Comparison of ENCODE assay signal across 1 cellular context in genomic region chr11:66344550-66345315, GRCh38.
A peak's percentile ranks its signal among the peaks of the same experiment; 100 is the strongest.
TF ChIP-seq lines count a peak whose summit lies in the region.

TSS of gene BRMS1 (minus strand) at chr11:66345104. CDS start at chr11:66342234, 2,870 bp downstream.

TF ChIP-seq in GM12878, 131 proteins besides CTCF, POLR2A, EP300 and RAD21 (continued from another document and continues in another):
- TF ChIP-seq NKRF (conservative IDR thresholded peaks at IDR 0.05) (peak; percentile 96), SIX5 (IDR thresholded peaks at IDR 0.05; ENCODE audit: low read depth, low read length, severe bottlenecking) (peak; percentile 62), ATF7 (IDR thresholded peaks at IDR 0.05; ENCODE audit: low read depth) (no peak), STAT1 (conservative IDR thresholded peaks at IDR 0.05) (0 out of 2 replicates have a peak, but pooled peaks have one; percentile 33), CEBPB (IDR thresholded peaks at IDR 0.05; ENCODE audit: borderline replicate concordance in 1 of 2, low read depth in 2 of 2, low read length in 2 of 2) (no peak), YY1 (IDR thresholded peaks at IDR 0.05; ENCODE audit: low read depth, low read length) (peak; percentile 88), IKZF1 (conservative IDR thresholded peaks at IDR 0.05) (peak; percentile 74), BRCA1 (IDR thresholded peaks at IDR 0.05; ENCODE audit: low read depth, low read length) (no peak), ATF3 (IDR thresholded peaks at IDR 0.05; ENCODE audit: borderline replicate concordance, extremely low read depth, low read depth, low read length) (peak; percentile 93), BHLHE40 (IDR thresholded peaks at IDR 0.05; ENCODE audit: borderline replicate concordance in 1 of 2, low read depth in 2 of 2, low read length in 1 of 2) (peak; percentile 8 to 34; a peak in 2 of 4 replicates), ZNF274 (IDR thresholded peaks at IDR 0.05; ENCODE audit: insufficient read depth, insufficient read length) (no peak), GABPA (IDR thresholded peaks at IDR 0.05; ENCODE audit: low read depth) (no peak), BMI1 (IDR thresholded peaks at IDR 0.05; ENCODE audit: borderline replicate concordance) (peak; percentile 90), BCLAF1 (IDR thresholded peaks at IDR 0.05) (no peak), BCL3 (IDR thresholded peaks at IDR 0.05; ENCODE audit: borderline replicate concordance, insufficient read depth, low read depth, low read length, poor library complexity, severe bottlenecking) (no peak), USF2 (IDR thresholded peaks at IDR 0.05; ENCODE audit: borderline replicate concordance, low read depth, low read length) (no peak), RCOR1 (conservative IDR thresholded peaks at IDR 0.05; ENCODE audit: low read depth, low read length) (no peak), MYC (IDR thresholded peaks at IDR 0.05; ENCODE audit: insufficient read depth, insufficient read length, insufficient replicate concordance, low read length, severe bottlenecking) (no peak), EED (IDR thresholded peaks at IDR 0.05; ENCODE audit: low read depth) (no peak), E4F1 (IDR thresholded peaks at IDR 0.05; ENCODE audit: borderline replicate concordance, partially characterized antibody) (peak; percentile 81), NFXL1 (IDR thresholded peaks at IDR 0.05; ENCODE audit: borderline replicate concordance) (no peak), CBX5 (IDR thresholded peaks at IDR 0.05; ENCODE audit: low read depth) (no peak), PML (IDR thresholded peaks at IDR 0.05; ENCODE audit: low read length) (peak; percentile 83; the same call in 1 of the 2 replicates), TAF1 (IDR thresholded peaks at IDR 0.05; ENCODE audit: borderline replicate concordance, low read depth, low read length) (peak; percentile 54; the same call in 1 of the 2 replicates), ZNF24 (IDR thresholded peaks at IDR 0.05) (no peak), SREBF2 (IDR thresholded peaks at IDR 0.05; ENCODE audit: low read length) (no peak), CREB1 (IDR thresholded peaks at IDR 0.05; ENCODE audit: low read depth) (peak; percentile 99), PBX3 (IDR thresholded peaks at IDR 0.05; ENCODE audit: insufficient replicate concordance, low read depth, low read length) (no peak), CHD1 (IDR thresholded peaks at IDR 0.05; ENCODE audit: low read depth, low read length) (no peak), MXI1 (IDR thresholded peaks at IDR 0.05; ENCODE audit: low read depth, low read length) (peak; percentile 96), ZBTB33 (IDR thresholded peaks at IDR 0.05) (no peak), RUNX3 (IDR thresholded peaks at IDR 0.05; ENCODE audit: low read length) (peak; percentile 37), ZZZ3 (IDR thresholded peaks at IDR 0.05; ENCODE audit: control insufficient read depth, insufficient read length, low read depth) (no peak), ETV6 (conservative IDR thresholded peaks at IDR 0.05 in 1 of 2, IDR thresholded peaks at IDR 0.05 in 1 of 2; ENCODE audit: borderline replicate concordance in 1 of 2, low read depth in 1 of 2) (no peak), SMAD5 (IDR thresholded peaks at IDR 0.05; ENCODE audit: low read depth) (peak; percentile 70; the same call in 1 of the 2 replicates), ZSCAN29 (IDR thresholded peaks at IDR 0.05) (no peak), EZH2 (IDR thresholded peaks at IDR 0.05; ENCODE audit: borderline replicate concordance, control insufficient read depth, low read depth, low read length) (no peak), SP1 (IDR thresholded peaks at IDR 0.05; ENCODE audit: low read depth, low read length) (peak; percentile 43), ASH2L (IDR thresholded peaks at IDR 0.05; ENCODE audit: borderline replicate concordance, low read depth) (0 out of 2 replicates have a peak, but pooled peaks have one; percentile 57), RELA (IDR thresholded peaks at IDR 0.05; ENCODE audit: borderline replicate concordance, partially characterized antibody) (peak; percentile 86), TARDBP (IDR thresholded peaks at IDR 0.05; ENCODE audit: borderline replicate concordance) (no peak; the same call in 1 of the 2 replicates), ESRRA (IDR thresholded peaks at IDR 0.05; ENCODE audit: low read length) (no peak)
- TF ChIP-seq, protein P1, sequence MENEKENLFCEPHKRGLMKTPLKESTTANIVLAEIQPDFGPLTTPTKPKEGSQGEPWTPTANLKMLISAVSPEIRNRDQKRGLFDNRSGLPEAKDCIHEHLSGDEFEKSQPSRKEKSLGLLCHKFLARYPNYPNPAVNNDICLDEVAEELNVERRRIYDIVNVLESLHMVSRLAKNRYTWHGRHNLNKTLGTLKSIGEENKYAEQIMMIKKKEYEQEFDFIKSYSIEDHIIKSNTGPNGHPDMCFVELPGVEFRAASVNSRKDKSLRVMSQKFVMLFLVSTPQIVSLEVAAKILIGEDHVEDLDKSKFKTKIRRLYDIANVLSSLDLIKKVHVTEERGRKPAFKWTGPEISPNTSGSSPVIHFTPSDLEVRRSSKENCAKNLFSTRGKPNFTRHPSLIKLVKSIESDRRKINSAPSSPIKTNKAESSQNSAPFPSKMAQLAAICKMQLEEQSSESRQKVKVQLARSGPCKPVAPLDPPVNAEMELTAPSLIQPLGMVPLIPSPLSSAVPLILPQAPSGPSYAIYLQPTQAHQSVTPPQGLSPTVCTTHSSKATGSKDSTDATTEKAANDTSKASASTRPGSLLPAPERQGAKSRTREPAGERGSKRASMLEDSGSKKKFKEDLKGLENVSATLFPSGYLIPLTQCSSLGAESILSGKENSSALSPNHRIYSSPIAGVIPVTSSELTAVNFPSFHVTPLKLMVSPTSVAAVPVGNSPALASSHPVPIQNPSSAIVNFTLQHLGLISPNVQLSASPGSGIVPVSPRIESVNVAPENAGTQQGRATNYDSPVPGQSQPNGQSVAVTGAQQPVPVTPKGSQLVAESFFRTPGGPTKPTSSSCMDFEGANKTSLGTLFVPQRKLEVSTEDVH (IDR thresholded peaks at IDR 0.05; ENCODE audit: low read depth, partially characterized antibody) = peak; percentile 76
- TF ChIP-seq, protein P2, sequence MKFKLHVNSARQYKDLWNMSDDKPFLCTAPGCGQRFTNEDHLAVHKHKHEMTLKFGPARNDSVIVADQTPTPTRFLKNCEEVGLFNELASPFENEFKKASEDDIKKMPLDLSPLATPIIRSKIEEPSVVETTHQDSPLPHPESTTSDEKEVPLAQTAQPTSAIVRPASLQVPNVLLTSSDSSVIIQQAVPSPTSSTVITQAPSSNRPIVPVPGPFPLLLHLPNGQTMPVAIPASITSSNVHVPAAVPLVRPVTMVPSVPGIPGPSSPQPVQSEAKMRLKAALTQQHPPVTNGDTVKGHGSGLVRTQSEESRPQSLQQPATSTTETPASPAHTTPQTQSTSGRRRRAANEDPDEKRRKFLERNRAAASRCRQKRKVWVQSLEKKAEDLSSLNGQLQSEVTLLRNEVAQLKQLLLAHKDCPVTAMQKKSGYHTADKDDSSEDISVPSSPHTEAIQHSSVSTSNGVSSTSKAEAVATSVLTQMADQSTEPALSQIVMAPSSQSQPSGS (IDR thresholded peaks at IDR 0.05; ENCODE audit: low read length) = no peak
- TF ChIP-seq, protein P3, sequence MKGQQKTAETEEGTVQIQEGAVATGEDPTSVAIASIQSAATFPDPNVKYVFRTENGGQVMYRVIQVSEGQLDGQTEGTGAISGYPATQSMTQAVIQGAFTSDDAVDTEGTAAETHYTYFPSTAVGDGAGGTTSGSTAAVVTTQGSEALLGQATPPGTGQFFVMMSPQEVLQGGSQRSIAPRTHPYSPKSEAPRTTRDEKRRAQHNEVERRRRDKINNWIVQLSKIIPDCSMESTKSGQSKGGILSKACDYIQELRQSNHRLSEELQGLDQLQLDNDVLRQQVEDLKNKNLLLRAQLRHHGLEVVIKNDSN (IDR thresholded peaks at IDR 0.05; ENCODE audit: borderline replicate concordance, extremely low read length, insufficient read depth, low read depth, low read length) = no peak
